In the genomic region with DNA sequence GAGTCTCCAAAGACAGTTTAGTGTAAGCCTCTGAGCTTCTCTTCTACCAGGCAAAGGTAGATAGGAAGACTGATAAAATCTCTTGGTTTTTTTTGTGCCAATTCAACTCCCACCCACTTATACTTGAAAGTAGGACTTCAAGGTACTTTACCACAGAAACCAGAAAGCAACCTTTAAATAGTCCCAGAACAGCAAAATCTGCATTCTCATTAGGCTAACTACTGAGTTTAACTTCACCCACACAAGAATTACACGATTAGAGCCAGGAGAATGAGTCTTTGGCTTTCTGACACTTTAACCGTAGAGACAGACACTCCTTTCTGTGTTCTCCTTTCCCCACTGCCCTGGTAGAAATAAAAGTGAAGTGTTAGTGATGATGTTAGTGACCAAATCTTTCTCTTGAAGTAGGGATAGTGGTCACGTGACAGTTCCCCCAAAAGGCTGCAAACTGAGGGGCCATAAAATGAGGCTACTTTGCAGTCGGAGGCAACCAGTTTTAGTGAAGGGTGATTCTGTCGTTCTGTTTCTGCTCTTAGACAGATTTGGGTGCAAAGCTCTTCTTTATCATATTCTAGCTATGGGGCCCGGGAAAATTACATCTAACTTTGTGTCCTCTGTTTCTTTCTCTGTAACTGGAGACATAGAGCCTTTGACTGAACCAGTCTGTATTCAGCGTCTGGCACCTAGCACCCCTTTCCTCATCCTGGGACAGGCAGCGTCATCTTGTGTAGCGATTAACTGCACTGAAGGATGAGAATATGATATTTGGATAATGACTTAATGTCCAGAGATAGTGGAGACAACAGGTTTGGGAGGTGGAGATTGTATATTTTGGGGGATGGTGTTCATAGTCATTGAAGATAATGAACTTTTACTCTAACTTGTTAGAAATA, we compare ENCODE assay signal across 12 cellular contexts.
DNase-seq lines count a peak whose midpoint lies in the region; ATAC-seq and TF ChIP-seq lines count a peak whose summit lies in the region.
"Had no signal": no experiment of that assay in that cellular context is flagged by ENCODE, and none has a peak within 500 bp of the region (broad histone marks: within the 10 kb centered on the region; RNA-seq: fewer than 3 reads in every experiment).

No MANE protein-coding gene starts in this region.

- DNase-seq in activated CD8-positive, alpha-beta memory T cell treated with anti-CD3 and anti-CD28 coated beads, Interleukin-2, amount 10 ng/mL, durations not matched to agents 7 days and 5 days = no peak
- no peak for DNase-seq in activated CD8-positive, alpha-beta memory T cell treated with anti-CD3 and anti-CD28 coated beads, Interleukin-2, amount 50 U/mL, for 48 hours
- no peak for DNase-seq in stimulated activated naive CD8-positive, alpha-beta T cell treated with anti-CD3 and anti-CD28 coated beads, Interleukin-15, Interleukin-2, amounts not matched to agents 100 U/mL and 50 U/mL, for 24 hours
- DNase-seq in BE2C (no peak), ascending aorta (ENCODE audit: low spot score in 2 of 2) (no peak)
- DNase-seq in effector CD4-positive, alpha-beta T cell = no peak
- DNase-seq: activated CD8-positive, alpha-beta memory T cell treated with anti-CD3 and anti-CD28 coated beads for 24 hours; cerebellar nuclear complex; heart right ventricle had no signal

- H3K4me1 Mint-ChIP-seq in activated CD8-positive, alpha-beta memory T cell treated with anti-CD3 and anti-CD28 coated beads, Interleukin-2, amount 10 ng/mL, durations not matched to agents 7 days and 5 days = peaks cover 18% of the 10 kb centered on the region

- no peaks in the 10 kb centered on the region for H3K27me3 Mint-ChIP-seq in activated CD8-positive, alpha-beta memory T cell treated with anti-CD3 and anti-CD28 coated beads, Interleukin-2, amount 10 ng/mL, durations not matched to agents 7 days and 5 days

- peak overlapping the region; percentile 33 for H3K27ac Mint-ChIP-seq in activated CD8-positive, alpha-beta memory T cell treated with anti-CD3 and anti-CD28 coated beads, Interleukin-2, amount 10 ng/mL, durations not matched to agents 7 days and 5 days

- intact Hi-C loops in ascending aorta (cut with DNase I) = no loop called here

- no peak for TF ChIP-seq CTCF in BE2C (IDR thresholded peaks at IDR 0.05; ENCODE audit: low read depth, low read length)
- TF ChIP-seq CTCF in ascending aorta (IDR thresholded peaks at IDR 0.05) = no peak

- no peaks in the 10 kb centered on the region for H3K9me3 ChIP-seq in BE2C
- H3K9me3 ChIP-seq in ascending aorta = no peaks in the 10 kb centered on the region
- H3K9me3 ChIP-seq: heart right ventricle had no signal

- peaks cover 2% of the 10 kb centered on the region for H3K36me3 Mint-ChIP-seq in activated CD8-positive, alpha-beta memory T cell treated with anti-CD3 and anti-CD28 coated beads, Interleukin-2, amount 10 ng/mL, durations not matched to agents 7 days and 5 days

- H3K4me1 ChIP-seq in BE2C (no peaks in the 10 kb centered on the region), ascending aorta (peaks cover 6 to 7% of the 10 kb centered on the region in 2 donors)

- H3K36me3 ChIP-seq in BE2C (no peaks in the 10 kb centered on the region), ascending aorta (no peaks in the 10 kb centered on the region)
- H3K36me3 ChIP-seq: heart right ventricle had no signal

- H3K9me3 Mint-ChIP-seq in activated CD8-positive, alpha-beta memory T cell treated with anti-CD3 and anti-CD28 coated beads, Interleukin-2, amount 10 ng/mL, durations not matched to agents 7 days and 5 days (ENCODE audit: low read depth) = no peaks in the 10 kb centered on the region

- peak; percentile 47 for ATAC-seq in activated CD8-positive, alpha-beta memory T cell treated with anti-CD3 and anti-CD28 coated beads, Interleukin-2, amount 10 ng/mL, durations not matched to agents 7 days and 5 days
- ATAC-seq in HG02571 (IDR thresholded peaks at IDR 0.05; ENCODE audit: unreplicated experiment) (peak; percentile 97), HG03521 (IDR thresholded peaks at IDR 0.05; ENCODE audit: unreplicated experiment) (peak; percentile 74)
- peak; percentile 88 for ATAC-seq in stimulated activated naive CD8-positive, alpha-beta T cell treated with anti-CD3 and anti-CD28 coated beads, Interleukin-15, Interleukin-2, amounts not matched to agents 100 U/mL and 50 U/mL, for 24 hours
- ATAC-seq: heart right ventricle had no signal

- H3K27me3 ChIP-seq in BE2C (no peaks in the 10 kb centered on the region), ascending aorta (no peaks in the 10 kb centered on the region)
- H3K27me3 ChIP-seq: heart right ventricle had no signal

- H3K4me3 Mint-ChIP-seq in activated CD8-positive, alpha-beta memory T cell treated with anti-CD3 and anti-CD28 coated beads, Interleukin-2, amount 10 ng/mL, durations not matched to agents 7 days and 5 days = no peak overlapping the region

- CTCF ChIA-PET in activated CD8-positive, alpha-beta memory T cell treated with anti-CD3 and anti-CD28 coated beads, Interleukin-2, amount 10 ng/mL, durations not matched to agents 7 days and 5 days (lab: Charles Lee) = no interaction called here

- H3K4me3 ChIP-seq in BE2C (ENCODE audit: low read depth, low read length) (no peak overlapping the region), ascending aorta (no peak overlapping the region)
- H3K4me3 ChIP-seq: heart right ventricle, PC-9 had no signal

- H3K27ac ChIP-seq in ascending aorta = no peak overlapping the region
- H3K27ac ChIP-seq: heart right ventricle, PC-9 had no signal

Comparison
In these comparisons a context has a peak if more than half of its experiments do, and no peak if none do; other contexts are left out.
1. ATAC-seq: peak in every context shown above with its lines; median percentile 97 in HG02571; 88 in stimulated activated naive CD8-positive, alpha-beta T cell treated with anti-CD3 and anti-CD28 coated beads, Interleukin-15, Interleukin-2, amounts not matched to agents 100 U/mL and 50 U/mL, for 24 hours; 74 in HG03521; 47 in activated CD8-positive, alpha-beta memory T cell treated with anti-CD3 and anti-CD28 coated beads, Interleukin-2, amount 10 ng/mL, durations not matched to agents 7 days and 5 days.